12 cellular contexts compared by ENCODE assay signal in the genomic region with DNA sequence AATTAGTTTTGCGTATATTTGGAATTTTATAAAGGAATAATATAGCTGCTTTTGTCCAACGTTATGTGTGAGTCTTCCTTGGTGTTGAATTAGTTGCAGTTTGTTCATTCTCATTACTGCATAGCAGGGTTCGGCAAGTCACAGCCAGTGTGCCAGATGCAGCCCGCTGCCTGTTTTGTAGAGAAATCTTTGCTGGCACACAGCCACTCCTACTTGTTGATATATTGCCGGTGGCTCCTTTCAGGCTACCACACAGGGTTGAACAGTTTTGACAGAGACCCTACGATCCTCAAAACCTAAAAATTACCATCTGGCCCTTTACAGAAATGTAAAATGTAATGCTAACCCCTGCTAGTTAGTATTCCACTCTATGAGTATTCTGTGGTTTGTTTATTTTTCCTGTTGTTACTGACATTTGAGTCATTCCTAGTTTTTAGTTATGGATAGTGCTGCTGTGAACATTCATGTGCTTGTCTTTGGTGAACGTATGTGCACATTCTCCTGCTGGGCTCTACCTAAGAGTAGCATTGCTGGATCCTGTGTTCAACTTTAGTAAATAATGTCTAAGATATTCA. TPM values are rescaled to one million over a fixed set of nuclear protein-coding genes. Genes with fewer than 3 reads are reported as not detected.
A peak's percentile ranks its signal among the peaks of the same experiment; 100 is the strongest.
DNase-seq lines count a peak whose midpoint lies in the region; ATAC-seq, FAIRE-seq and TF ChIP-seq lines count a peak whose summit lies in the region.
"Had no signal": no experiment of that assay in that cellular context is flagged by ENCODE, and none has a peak within 500 bp of the region (broad histone marks: within the 10 kb centered on the region; RNA-seq: fewer than 3 reads in every experiment).

No MANE protein-coding gene starts in this region.

- dilution Hi-C loops in endothelial cell of umbilical vein (cut with MboI; ENCODE audit: extremely low pct_ligation_motif_present, low sequenced_read_pairs): no loop called here

- H3K27ac ChIP-seq in OCI-LY3 (ENCODE audit: low read length): peak overlapping the region; percentile 60
- H3K27ac ChIP-seq in endothelial cell of umbilical vein (ENCODE audit: insufficient read depth, low read depth, low read length): no peak overlapping the region

- H3K4me2 ChIP-seq in OCI-LY3 (ENCODE audit: low read length) (peak overlapping the region; percentile 60), endothelial cell of umbilical vein (ENCODE audit: insufficient read depth, low read length) (no peak overlapping the region)

- BruUV-seq in endothelial cell of umbilical vein (replicated peaks; lab: Mats Ljungman, UMichigan): no TSS peak

- intact Hi-C loops in endothelial cell of umbilical vein (cut with micrococcal nuclease): no loop called here

- peaks cover 25% of the 10 kb centered on the region for H3K79me2 ChIP-seq in OCI-LY3 (ENCODE audit: low read length)
- H3K79me2 ChIP-seq in endothelial cell of umbilical vein (ENCODE audit: control insufficient read depth, insufficient read depth, low read length): peaks cover 9% of the 10 kb centered on the region

- POLR2A ChIA-PET in endothelial cell of umbilical vein (lab: Charles Lee): interaction anchor here (1.0 kb wide), 1 partner anchor 11 kb away, joined by 3 read pairs; the partner anchor contains the start of gene DHX35

- no peaks in the 10 kb centered on the region for H3K9me3 ChIP-seq in OCI-LY3 (ENCODE audit: insufficient read depth, low read length)
- H3K9me3 ChIP-seq in endothelial cell of umbilical vein (replicated peaks; ENCODE audit: control insufficient read depth, insufficient read depth, low read length): no peaks in the 10 kb centered on the region

- TF ChIP-seq POLR2A in endothelial cell of umbilical vein (IDR thresholded peaks at IDR 0.05; ENCODE audit: low read depth, low read length): no peak

- H3K27me3 ChIP-seq in OCI-LY3 (ENCODE audit: low read depth, low read length) (no peaks in the 10 kb centered on the region), endothelial cell of umbilical vein (ENCODE audit: control insufficient read depth in 2 of 2, insufficient read depth in 2 of 2, low read length in 2 of 2) (no peaks in the 10 kb centered on the region)

- CTCF ChIA-PET in endothelial cell of umbilical vein (lab: Charles Lee): interaction anchor here (1.0 kb wide), 1 partner anchor 15 kb away, joined by 4 read pairs; no protein-coding TSS in a partner anchor

- peak; percentile 34 for DNase-seq in AG10803 (ENCODE audit: low read depth)
- no peak for DNase-seq in endothelial cell of umbilical vein (ENCODE audit: low read depth, low spot score)
- DNase-seq in left lobe of liver (ENCODE audit: low spot score): no peak
- no peak for DNase-seq in Kasumi-1 (lab: John Stamatoyannopoulos, UW)
- no peak for DNase-seq in ecto neural progenitor cell (ENCODE audit: low spot score)
- DNase-seq: activated CD4-positive, alpha-beta T cell treated with anti-CD3 and anti-CD28 coated beads for 48 hours; natural killer cell; NCI-H1436; NCI-H774 had no signal

- peaks cover 28% of the 10 kb centered on the region for H3K4me1 ChIP-seq in OCI-LY3 (ENCODE audit: low read length)
- H3K4me1 ChIP-seq in endothelial cell of umbilical vein (ENCODE audit: control insufficient read depth, extremely low read depth, insufficient read depth, low read length): peaks cover 6% of the 10 kb centered on the region

- peaks cover 32% of the 10 kb centered on the region for H3K36me3 ChIP-seq in OCI-LY3 (replicated peaks; ENCODE audit: low read depth, low read length)
- peaks cover 0 to 4% of the 10 kb centered on the region in 2 experiments for H3K36me3 ChIP-seq in endothelial cell of umbilical vein (ENCODE audit: control insufficient read depth in 2 of 2, extremely low read depth in 1 of 2, insufficient read depth in 2 of 2, low read length in 2 of 2)

- H3K9ac ChIP-seq in OCI-LY3 (ENCODE audit: low read length) (peak overlapping the region; percentile 8; the same call in 1 of the 2 replicates), endothelial cell of umbilical vein (replicated peaks; ENCODE audit: extremely low read depth, insufficient read depth, low read length) (no peak overlapping the region)

- FAIRE-seq in endothelial cell of umbilical vein (lab: Jason Lieb, UNC): peak; percentile 42

- H3K9me1 ChIP-seq in endothelial cell of umbilical vein (replicated peaks; ENCODE audit: control insufficient read depth, extremely low read depth, insufficient read depth, low read length): no peaks in the 10 kb centered on the region

- TF ChIP-seq CTCF in AG10803 (conservative IDR thresholded peaks at IDR 0.05; ENCODE audit: low read length): no peak
- no peak for TF ChIP-seq CTCF in OCI-LY3 (IDR thresholded peaks at IDR 0.05; ENCODE audit: low read depth, low read length)
- no peak for TF ChIP-seq CTCF in endothelial cell of umbilical vein (IDR thresholded peaks at IDR 0.05; ENCODE audit: extremely low read depth in 1 of 2, insufficient read depth in 1 of 2, low read depth in 1 of 2, low read length in 2 of 2)

- ATAC-seq in left lobe of liver (peak; percentile 83), GM18511 (IDR thresholded peaks at IDR 0.05; ENCODE audit: unreplicated experiment) (no peak), GM19463 (IDR thresholded peaks at IDR 0.05; ENCODE audit: unreplicated experiment) (no peak)
- ATAC-seq: natural killer cell had no signal

- H3K4me3 ChIP-seq in AG10803 (ENCODE audit: low read length) (no peak overlapping the region), OCI-LY3 (ENCODE audit: low read length) (peak overlapping the region; percentile 30), endothelial cell of umbilical vein (replicated peaks in 1 of 3; ENCODE audit: insufficient read depth in 1 of 3, low read depth in 1 of 3, low read length in 3 of 3) (no peak overlapping the region)

- H4K20me1 ChIP-seq in OCI-LY3 (ENCODE audit: insufficient read depth, low read length) (no peaks in the 10 kb centered on the region), endothelial cell of umbilical vein (replicated peaks; ENCODE audit: control insufficient read depth, extremely low read depth, insufficient read depth, low read length) (no peaks in the 10 kb centered on the region)

- H2AFZ ChIP-seq in OCI-LY3 (ENCODE audit: low read depth, low read length) (no peak overlapping the region), endothelial cell of umbilical vein (ENCODE audit: low read depth, low read length) (no peak overlapping the region)

TF ChIP-seq in endothelial cell of umbilical vein, 7 proteins besides CTCF, POLR2A, EP300 and RAD21:
- no peak for TF ChIP-seq GATA2 (IDR thresholded peaks at IDR 0.05; ENCODE audit: insufficient read depth, insufficient read length, low read depth, low read length)
- TF ChIP-seq MYC (IDR thresholded peaks at IDR 0.05; ENCODE audit: low read depth, low read length): no peak
- peak; percentile 25 for TF ChIP-seq FOS (IDR thresholded peaks at IDR 0.05; ENCODE audit: borderline replicate concordance, insufficient read depth, low read length)
- no peak for TF ChIP-seq JUN (IDR thresholded peaks at IDR 0.05; ENCODE audit: borderline replicate concordance, insufficient read depth, insufficient read length, low read depth)

RNA-seq across cellular contexts. Expression of gene DHX35, which starts 11.5 kb away (rescaled TPM):
- total RNA-seq in endothelial cell of umbilical vein (9.8 and 10.0 TPM in 2 replicates), left lobe of liver (6.2 TPM)
- 11.2 and 13.0 TPM in 2 replicates for polyA plus RNA-seq in endothelial cell of umbilical vein
- 10.3 and 11.2 TPM in 2 replicates for polyA plus RNA-seq in endothelial cell of umbilical vein (2011; cell fraction: cytosol; rRNA removed)
- 43.2 and 43.7 TPM in 2 replicates for polyA plus RNA-seq in endothelial cell of umbilical vein (2011; cell fraction: nucleus; rRNA removed)
- polyA plus RNA-seq in endothelial cell of umbilical vein (2012): 7.8 and 8.3 TPM in 2 replicates
- polyA minus RNA-seq in endothelial cell of umbilical vein: 15.4 and 18.1 TPM in 2 replicates
- polyA minus RNA-seq in endothelial cell of umbilical vein (2011; cell fraction: cytosol; rRNA and poly(A)+ RNA removed): 8.8 TPM
- 14.1 and 23.6 TPM in 2 replicates for polyA minus RNA-seq in endothelial cell of umbilical vein (2011; cell fraction: nucleus; rRNA and poly(A)+ RNA removed)

RNA-seq across cellular contexts. Expression of gene FAM83D, which starts 47.4 kb away (rescaled TPM):
- 35.5 and 46.0 TPM in 2 replicates for total RNA-seq in endothelial cell of umbilical vein
- 38.2 and 41.0 TPM in 2 replicates for polyA plus RNA-seq in endothelial cell of umbilical vein
- 47.3 and 52.7 TPM in 2 replicates for polyA plus RNA-seq in endothelial cell of umbilical vein (2011; cell fraction: cytosol; rRNA removed)
- polyA plus RNA-seq in endothelial cell of umbilical vein (2011; cell fraction: nucleus; rRNA removed): 39.0 and 45.2 TPM in 2 replicates
- 17.4 and 39.7 TPM in 2 replicates for polyA plus RNA-seq in endothelial cell of umbilical vein (2012)
- polyA minus RNA-seq in endothelial cell of umbilical vein: 28.5 and 35.0 TPM in 2 replicates
- polyA minus RNA-seq in endothelial cell of umbilical vein (2011; cell fraction: cytosol; rRNA and poly(A)+ RNA removed): 57.0 TPM
- 18.4 and 21.3 TPM in 2 replicates for polyA minus RNA-seq in endothelial cell of umbilical vein (2011; cell fraction: nucleus; rRNA and poly(A)+ RNA removed)
- total RNA-seq in left lobe of liver: 2.9 TPM
